ENCODE assay signal across 9 cellular contexts in genomic region chr9:116149844-116150243, GRCh38. TPM values are rescaled to one million over a fixed set of nuclear protein-coding genes. Genes with fewer than 3 reads are reported as not detected.
DNase-seq lines count a peak whose midpoint lies in the region; ATAC-seq and TF ChIP-seq lines count a peak whose summit lies in the region.
"Had no signal": no experiment of that assay in that cellular context is flagged by ENCODE, and none has a peak within 500 bp of the region (broad histone marks: within the 10 kb centered on the region; RNA-seq: fewer than 3 reads in every experiment).

No MANE protein-coding gene starts in this region.

- H3K4me3 ChIP-seq in OCI-LY1 (ENCODE audit: low read depth, low read length, poor library complexity, severe bottlenecking) (no peak overlapping the region), fibroblast of mammary gland (ENCODE audit: control insufficient read depth, low read depth, low read length) (no peak overlapping the region), smooth muscle cell (no peak overlapping the region)

- intact Hi-C loops in Calu3 (cut with micrococcal nuclease; ENCODE audit: unreplicated experiment): loop anchor here (5.0 to 10.0 kb wide), 4 partner anchors 265 to 558 kb away; no protein-coding TSS in a partner anchor

- H3K4me3 Mint-ChIP-seq in Calu3 (ENCODE audit: low read depth, unreplicated experiment): no peak overlapping the region
- H3K4me3 Mint-ChIP-seq: stimulated activated naive CD8-positive, alpha-beta T cell treated with anti-CD3 and anti-CD28 coated beads, Interleukin-15, Interleukin-2, amounts not matched to agents 100 ng/mL and 50 ng/mL, for 24 hours had no signal

- H3K4me1 Mint-ChIP-seq in Calu3 (ENCODE audit: low read depth, unreplicated experiment): no peaks in the 10 kb centered on the region

- peak; percentile 77 for ATAC-seq in GM21526 (IDR thresholded peaks at IDR 0.05; ENCODE audit: low FRiP score, unreplicated experiment)
- no peak for ATAC-seq in GM21576 (IDR thresholded peaks at IDR 0.05; ENCODE audit: unreplicated experiment)

- TF ChIP-seq CTCF in Calu3 (IDR thresholded peaks at IDR 0.05; ENCODE audit: unreplicated experiment): no peak
- TF ChIP-seq CTCF in OCI-LY1 (IDR thresholded peaks at IDR 0.05; ENCODE audit: low read length): peak; percentile 67
- peak; percentile 70 for TF ChIP-seq CTCF in fibroblast of mammary gland (conservative IDR thresholded peaks at IDR 0.05; ENCODE audit: control insufficient read depth, insufficient read depth, low read depth, low read length)
- peak; percentile 61 for TF ChIP-seq CTCF in smooth muscle cell (IDR thresholded peaks at IDR 0.05; ENCODE audit: borderline replicate concordance, insufficient read depth, poor library complexity, severe bottlenecking)

- no peaks in the 10 kb centered on the region for H3K9me3 Mint-ChIP-seq in Calu3 (ENCODE audit: low read depth, unreplicated experiment)

- no peak overlapping the region for H2AFZ ChIP-seq in OCI-LY1 (ENCODE audit: low read length)
- H2AFZ ChIP-seq in smooth muscle cell (ENCODE audit: low read depth): no peak overlapping the region

- no peaks in the 10 kb centered on the region for H3K9me2 ChIP-seq in OCI-LY1 (ENCODE audit: low read depth, low read length)

- H3F3A ChIP-seq in OCI-LY1 (ENCODE audit: insufficient read depth, low read length) (no peaks in the 10 kb centered on the region; the same call in 1 of the 2 replicates), smooth muscle cell (ENCODE audit: low read depth) (peaks cover 14% of the 10 kb centered on the region)

- no peak overlapping the region for H3K4me2 ChIP-seq in OCI-LY1 (ENCODE audit: low read length)
- H3K4me2 ChIP-seq in smooth muscle cell: no peak overlapping the region

- H3K27ac ChIP-seq in OCI-LY1 (ENCODE audit: low read depth, low read length, poor library complexity, severe bottlenecking): no peak overlapping the region
- H3K27ac ChIP-seq in smooth muscle cell (ENCODE audit: low read depth): no peak overlapping the region

- H3K9me3 ChIP-seq in OCI-LY1 (ENCODE audit: low read length): no peaks in the 10 kb centered on the region
- no peaks in the 10 kb centered on the region for H3K9me3 ChIP-seq in smooth muscle cell (replicated peaks; ENCODE audit: low read depth)

- no peaks in the 10 kb centered on the region for H3K36me3 Mint-ChIP-seq in Calu3 (ENCODE audit: insufficient read depth, unreplicated experiment)

- BruUV-seq in Calu3 (replicated peaks; lab: Mats Ljungman, UMichigan): no TSS peak

- no peaks in the 10 kb centered on the region for H3K27me3 ChIP-seq in OCI-LY1 (ENCODE audit: insufficient read depth, low read length)
- H3K27me3 ChIP-seq in smooth muscle cell (ENCODE audit: low read depth): no peaks in the 10 kb centered on the region

- H3K79me2 ChIP-seq in OCI-LY1 (ENCODE audit: insufficient read depth, low read length) (no peaks in the 10 kb centered on the region), smooth muscle cell (ENCODE audit: low read depth) (peaks cover 5% of the 10 kb centered on the region)

- H4K20me1 ChIP-seq in OCI-LY1 (ENCODE audit: insufficient read depth, low read length) (no peaks in the 10 kb centered on the region), smooth muscle cell (ENCODE audit: low read depth) (no peaks in the 10 kb centered on the region)

- no peak overlapping the region for H3K27ac Mint-ChIP-seq in Calu3 (ENCODE audit: unreplicated experiment)
- H3K27ac Mint-ChIP-seq: stimulated activated naive CD8-positive, alpha-beta T cell treated with anti-CD3 and anti-CD28 coated beads, Interleukin-15, Interleukin-2, amounts not matched to agents 100 ng/mL and 50 ng/mL, for 24 hours had no signal

- H3K9ac ChIP-seq in OCI-LY1 (ENCODE audit: low read length) (no peak overlapping the region), smooth muscle cell (ENCODE audit: low read depth) (no peak overlapping the region)

- H3K27me3 Mint-ChIP-seq in Calu3 (ENCODE audit: unreplicated experiment): peaks cover 32% of the 10 kb centered on the region

- H3K36me3 ChIP-seq in OCI-LY1 (ENCODE audit: insufficient read depth, low read length): no peaks in the 10 kb centered on the region
- no peaks in the 10 kb centered on the region for H3K36me3 ChIP-seq in smooth muscle cell (ENCODE audit: low read depth)

- DNase-seq in Calu3 (peak; percentile 27), fibroblast of mammary gland (ENCODE audit: low read depth) (peak; percentile 40), smooth muscle cell (lab: John Stamatoyannopoulos, UW; ENCODE audit: unreplicated experiment) (no peak), SKM-1 (lab: John Stamatoyannopoulos, UW; ENCODE audit: unreplicated experiment) (no peak)
- DNase-seq in effector CD8-positive, alpha-beta T cell (lab: John Stamatoyannopoulos, UW): no peak

- H3K4me1 ChIP-seq in OCI-LY1 (ENCODE audit: insufficient read depth, low read length, severe bottlenecking) (no peaks in the 10 kb centered on the region), smooth muscle cell (ENCODE audit: low read depth) (peaks cover 17% of the 10 kb centered on the region)

- CTCF ChIA-PET in Calu3 (lab: Charles Lee): no interaction called here

- WGBS in smooth muscle cell (ENCODE audit: low lambda C conversion rate): 26% methylated on average over 4 of the region's 4 CpGs

RNA-seq across cellular contexts. Expression of gene PAPPA, which starts 3.7 kb away (rescaled TPM):
- total RNA-seq in Calu3 (2022) (not detected in 2 replicates), smooth muscle cell (99.2 and 114 TPM in 2 replicates)
- polyA plus RNA-seq in smooth muscle cell: 27.7 and 31.5 TPM in 2 replicates

Comparison
In these comparisons a context has a peak if more than half of its experiments do, and no peak if none do; other contexts are left out.
1. DNase-seq: peak in Calu3 (single experiment) and fibroblast of mammary gland (single experiment); none in smooth muscle cell (single experiment), SKM-1 (single experiment) and effector CD8-positive, alpha-beta T cell (single experiment).
2. RNA of gene PAPPA, which starts 3.7 kb away (total RNA-seq): 99.2 to 114 TPM in smooth muscle cell; not detected in Calu3; every median in the first group is over 10 times any median in the second.